16 cellular contexts compared by ENCODE assay signal in the genomic region with DNA sequence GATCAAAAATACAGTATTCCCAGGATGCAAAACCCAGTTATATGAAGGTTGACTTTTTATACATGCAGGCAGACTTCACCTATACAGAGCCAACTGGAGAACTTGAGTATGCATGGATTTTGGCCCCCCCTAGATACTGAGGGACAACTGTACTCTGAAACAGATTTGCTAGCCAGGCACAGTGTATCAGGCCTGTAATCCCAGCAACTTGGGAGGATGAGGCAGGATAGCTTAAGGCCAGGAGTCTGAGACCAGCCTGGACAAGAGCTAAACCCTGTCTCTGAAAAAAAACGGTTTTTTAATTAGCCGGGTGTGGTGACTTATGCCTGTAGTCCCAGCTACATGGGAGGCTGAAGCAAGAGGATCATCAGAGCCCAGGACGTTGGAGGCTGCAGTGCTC. TPM values are rescaled to one million over a fixed set of nuclear protein-coding genes. Genes with fewer than 3 reads are reported as not detected.
DNase-seq lines count a peak whose midpoint lies in the region; ATAC-seq, FAIRE-seq and TF ChIP-seq lines count a peak whose summit lies in the region.
"Had no signal": no experiment of that assay in that cellular context is flagged by ENCODE, and none has a peak within 500 bp of the region (broad histone marks: within the 10 kb centered on the region; RNA-seq: fewer than 3 reads in every experiment).

No MANE protein-coding gene starts in this region.

- H3F3A ChIP-seq in neural progenitor cell (ENCODE audit: low read depth): peaks cover 67% of the 10 kb centered on the region

- H3K9me3 Mint-ChIP-seq in neural progenitor cell: peaks cover 13% of the 10 kb centered on the region
- H3K9me3 Mint-ChIP-seq: CD8-positive, alpha-beta T cell; GM23338; HFFc6 had no signal

- peaks cover 33% of the 10 kb centered on the region for H3K4me1 Mint-ChIP-seq in neural progenitor cell

- H3K27ac Mint-ChIP-seq in neural progenitor cell: no peak overlapping the region
- H3K27ac Mint-ChIP-seq: B cell; CD8-positive, alpha-beta T cell; HFFc6 had no signal

- no peak for ATAC-seq in HG03442 (IDR thresholded peaks at IDR 0.05; ENCODE audit: unreplicated experiment)
- ATAC-seq in GM19463 (IDR thresholded peaks at IDR 0.05; ENCODE audit: unreplicated experiment): no peak
- ATAC-seq: CD8-positive, alpha-beta T cell; GM12878; HCT116 had no signal

- H3K4me1 ChIP-seq in neural progenitor cell: peaks cover 64% of the 10 kb centered on the region

- peaks cover 2% of the 10 kb centered on the region for H3K27me3 Mint-ChIP-seq in neural progenitor cell (ENCODE audit: insufficient read depth, low read depth)
- H3K27me3 Mint-ChIP-seq: B cell had no signal

- no peak overlapping the region for H3K9ac ChIP-seq in neural progenitor cell
- H3K9ac ChIP-seq: BLaER1 treated with 17β-estradiol and CSF1 and Interleukin-3, amounts not matched to agents 10 nM and 100 nM had no signal

- no peak overlapping the region for H2AFZ ChIP-seq in neural progenitor cell (replicated peaks)
- H2AFZ ChIP-seq: GM23338 had no signal

- peak; percentile 38 for FAIRE-seq in GM12891 (lab: Jason Lieb, UNC)
- FAIRE-seq: GM12878 had no signal

- H3K4me3 ChIP-seq in WERI-Rb-1 (ENCODE audit: low read depth, low read length): peak overlapping the region; percentile 39
- H3K4me3 ChIP-seq in neural progenitor cell: no peak overlapping the region
- H3K4me3 ChIP-seq: BLaER1 treated with 17β-estradiol and CSF1 and Interleukin-3, amounts not matched to agents 10 nM and 100 nM; GM12878; GM23338 had no signal

- H4K20me1 ChIP-seq in neural progenitor cell (ENCODE audit: low read depth): peaks cover 91% of the 10 kb centered on the region

- H3K27me3 ChIP-seq in WERI-Rb-1 (ENCODE audit: insufficient read depth, low read depth, severe bottlenecking): no peaks in the 10 kb centered on the region
- no peaks in the 10 kb centered on the region for H3K27me3 ChIP-seq in neural progenitor cell
- H3K27me3 ChIP-seq: BLaER1 treated with 17β-estradiol and CSF1 and Interleukin-3, amounts not matched to agents 10 nM and 100 nM had no signal

- peaks cover 16% of the 10 kb centered on the region for H3K36me3 Mint-ChIP-seq in neural progenitor cell

- H3K36me3 ChIP-seq in WERI-Rb-1 (no peaks in the 10 kb centered on the region), neural progenitor cell (no peaks in the 10 kb centered on the region)

- no peak for DNase-seq in GM12891 (ENCODE audit: insufficient read length, low spot score)
- peak; percentile 28 for DNase-seq in NCI-H69 (lab: John Stamatoyannopoulos, UW)
- peak; percentile 92 for DNase-seq in WERI-Rb-1
- DNase-seq in neural progenitor cell (ENCODE audit: low spot score): peak; percentile 42
- no peak for DNase-seq in activated gamma-delta T cell (lab: John Stamatoyannopoulos, UW)
- DNase-seq: Calu3; CD8-positive, alpha-beta T cell; DMS79 treated with DMSO at 0.1 percent for 48 hours; HFFc6 had no signal

- TF ChIP-seq CTCF in WERI-Rb-1 (IDR thresholded peaks at IDR 0.05; ENCODE audit: low read depth, low read length) (no peak), neural progenitor cell (IDR thresholded peaks at IDR 0.05) (no peak)

- no peak for TF ChIP-seq POLR2A in GM12891 (IDR thresholded peaks at IDR 0.05; ENCODE audit: low read depth, low read length)

- H3K79me2 ChIP-seq in neural progenitor cell (ENCODE audit: low read depth): peaks cover 97% of the 10 kb centered on the region

- H3K27ac ChIP-seq in WERI-Rb-1 (peak overlapping the region; percentile 92), neural progenitor cell (peak overlapping the region; percentile 54)
- H3K27ac ChIP-seq: BLaER1 treated with 17β-estradiol and CSF1 and Interleukin-3, amounts not matched to agents 10 nM and 100 nM had no signal

- H3K4me2 ChIP-seq in neural progenitor cell: peak overlapping the region; percentile 72
- H3K4me2 ChIP-seq: BLaER1 treated with 17β-estradiol and CSF1 and Interleukin-3, amounts not matched to agents 10 nM and 100 nM had no signal

- no peak overlapping the region for H3K4me3 Mint-ChIP-seq in neural progenitor cell
- H3K4me3 Mint-ChIP-seq: B cell; CD8-positive, alpha-beta T cell; HFFc6 had no signal

- H3K9me3 ChIP-seq in WERI-Rb-1 (ENCODE audit: severe bottlenecking) (no peaks in the 10 kb centered on the region), neural progenitor cell (ENCODE audit: low read depth) (no peaks in the 10 kb centered on the region)

TF ChIP-seq in GM12891, 5 proteins besides CTCF, POLR2A, EP300 and RAD21:
- TF ChIP-seq SPI1 (IDR thresholded peaks at IDR 0.05; ENCODE audit: low read depth, low read length): no peak

RNA-seq across cellular contexts. Expression of a gene that starts 21.9 kb away (rescaled TPM):
- polyA plus RNA-seq in GM12891 (2012; ENCODE audit: low read depth, missing spikeins): 20.1 TPM
- total RNA-seq in neural progenitor cell (ENCODE audit: low replicate concordance): 84.7 and 85.3 TPM in 2 replicates

Comparison
In these comparisons a context has a peak if more than half of its experiments do, and no peak if none do; other contexts are left out.
1. DNase-seq: peak in NCI-H69 (single experiment), WERI-Rb-1 (single experiment) and neural progenitor cell (single experiment); none in GM12891 (single experiment) and activated gamma-delta T cell (single experiment).